Comparison of ENCODE assay signal across 27 cellular contexts in the genomic region with DNA sequence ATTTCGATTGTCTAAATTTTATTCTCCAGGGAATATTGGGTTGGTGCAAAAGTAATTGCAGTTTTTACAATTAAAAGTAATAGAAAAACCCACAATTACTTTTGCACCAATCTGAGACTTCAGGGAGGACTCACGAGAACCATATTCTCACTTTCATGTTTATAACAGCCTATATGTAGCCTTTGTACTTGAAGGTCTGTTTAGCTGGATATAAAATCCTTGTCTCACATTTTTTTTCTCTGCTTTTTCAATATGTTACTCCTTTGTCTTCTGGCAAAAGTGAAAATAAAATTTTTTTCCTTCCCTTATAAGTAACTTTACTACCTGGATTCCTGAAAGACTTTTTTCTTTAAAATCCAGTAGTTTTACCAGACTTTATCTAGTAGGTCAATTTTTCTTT. TPM values are rescaled to one million over a fixed set of nuclear protein-coding genes. Genes with fewer than 3 reads are reported as not detected.
"Had no signal": no experiment of that assay in that cellular context is flagged by ENCODE, and none has a peak within 500 bp of the region (broad histone marks: within the 10 kb centered on the region; RNA-seq: fewer than 3 reads in every experiment).

No MANE protein-coding gene starts in this region.

- H3K36me3 ChIP-seq: MG63, Peyer's patch, SJSA1 had no signal

- DNase-seq: Karpas-422; KG1; MG63; NCI-H1092; NCI-H1105 treated with DMSO at 0.1 percent for 48 hours; NCI-H1417 treated with DMSO at 0.1 percent for 48 hours; NCI-H146; NCI-H1694 treated with DMSO at 0.1 percent for 48 hours; NCI-H1930; NCI-H2081; NCI-H2171; NCI-H226; NCI-H446; NCI-H510A; NCI-H524 treated with DMSO at 0.1 percent for 48 hours; NCI-H69; NCI-H774; NK-92 treated with Interleukin-12 subunit alpha and Interleukin-12 subunit beta, amount 100 ng/mL, for 24 hours; PC-9; Peyer's patch; Right ventricle myocardium superior; SIG-M5 had no signal

- H3K27me3 ChIP-seq: Peyer's patch, SJSA1 had no signal

- H3K4me2 ChIP-seq: PC-9 had no signal

- H3K4me3 ChIP-seq: MG63, PC-9, Peyer's patch, SJSA1, SK-N-MC had no signal

- H2AFZ ChIP-seq: PC-9 had no signal

- H3K9me3 ChIP-seq: Peyer's patch, SJSA1 had no signal

- H3K27ac ChIP-seq: HL-60, PC-9, Peyer's patch, SJSA1, SK-N-MC had no signal

- FAIRE-seq: HTR-8/SVneo had no signal

- H3K4me1 ChIP-seq: Peyer's patch, SJSA1 had no signal

RNA-seq across cellular contexts. Expression of a gene that starts 9.2 kb away (rescaled TPM):
- total RNA-seq: RPMI7951, SJSA1 had no signal
